ENCODE assay signal across 4 cellular contexts in the genomic region with DNA sequence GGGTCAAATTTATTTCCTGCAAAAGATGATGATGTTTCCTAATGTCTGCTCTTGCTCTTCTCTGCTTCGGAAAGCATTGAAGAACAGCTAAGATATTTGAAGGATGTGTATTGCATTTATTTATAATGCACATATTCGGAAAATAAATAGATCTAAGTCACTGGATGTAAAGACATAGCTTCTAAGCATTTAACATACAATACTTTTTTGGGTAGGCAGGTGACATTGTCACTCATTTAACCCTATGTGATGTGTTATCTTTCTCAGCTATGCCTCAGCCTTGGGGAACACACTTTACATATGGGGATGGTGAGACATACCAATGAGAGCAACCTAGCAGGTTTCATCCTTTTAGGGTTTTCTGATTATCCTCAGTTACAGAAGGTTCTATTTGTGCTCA. TPM values are rescaled to one million over a fixed set of nuclear protein-coding genes. Genes with fewer than 3 reads are reported as not detected.
"Had no signal": no experiment of that assay in that cellular context is flagged by ENCODE, and none has a peak within 500 bp of the region (broad histone marks: within the 10 kb centered on the region; RNA-seq: fewer than 3 reads in every experiment).

TSS of gene OR2G2 (plus strand) at position 301 of the 400 bp plus-strand sequence. CDS start at position 301, 0 bp downstream.

- DNase-seq: GDM1, GF-D8 had no signal

- H3K4me3 ChIP-seq: GM12878 had no signal

- ATAC-seq: GM12878 had no signal

RNA-seq across cellular contexts. Expression of gene OR2G2, which starts in this region (rescaled TPM):
- total RNA-seq: G401, GM12878 had no signal
- polyA plus RNA-seq: GM12878 had no signal
